17 cellular contexts compared by ENCODE assay signal in the genomic region with DNA sequence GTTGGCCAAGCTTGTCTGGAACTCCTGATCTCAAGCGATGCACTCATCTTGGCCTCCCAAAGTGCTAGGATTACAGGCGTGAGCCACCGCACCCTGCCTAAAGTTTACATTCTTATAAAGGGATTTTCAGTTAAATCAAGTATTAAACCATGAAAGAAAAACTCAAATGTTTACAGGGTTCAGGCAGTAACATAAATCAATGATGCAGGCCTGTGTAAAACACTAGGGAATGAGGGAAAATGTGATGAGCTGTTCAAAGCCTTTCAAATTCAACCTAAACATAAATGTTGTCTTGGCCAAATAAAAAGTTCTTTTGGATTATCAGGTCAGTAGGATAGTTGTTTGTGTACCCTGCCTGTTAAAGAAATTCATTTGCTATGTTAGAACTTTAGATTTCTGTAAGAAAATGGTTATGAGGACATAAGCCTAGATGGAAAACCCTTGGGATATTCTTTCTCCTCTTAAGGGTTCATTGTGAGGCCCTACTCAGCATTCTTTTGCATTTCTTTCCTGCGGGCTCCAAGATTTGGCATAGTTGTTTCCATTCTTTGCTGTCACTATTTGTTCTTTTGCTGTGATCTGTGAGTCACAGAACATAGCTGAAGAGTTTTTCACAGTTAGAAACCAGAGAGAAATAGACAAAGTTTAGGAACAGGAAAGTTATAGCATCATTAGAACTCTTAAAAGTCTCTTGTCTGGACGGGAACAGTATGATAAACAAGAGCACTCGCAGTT. TPM values are rescaled to one million over a fixed set of nuclear protein-coding genes. Genes with fewer than 3 reads are reported as not detected.
DNase-seq lines count a peak whose midpoint lies in the region; ATAC-seq and TF ChIP-seq lines count a peak whose summit lies in the region.
"Had no signal": no experiment of that assay in that cellular context is flagged by ENCODE, and none has a peak within 500 bp of the region (broad histone marks: within the 10 kb centered on the region; RNA-seq: fewer than 3 reads in every experiment).

No MANE protein-coding gene starts in this region.

- DNase-seq in BJ (ENCODE audit: low read depth), result peak; percentile 34
- DNase-seq in amniotic epithelial cell (ENCODE audit: low read depth), result peak; percentile 73
- peak; percentile 57 for DNase-seq in fibroblast of the conjunctiva (ENCODE audit: low read depth)
- peak; percentile 61 for DNase-seq in renal cortical epithelial cell (ENCODE audit: low read depth)
- DNase-seq in cortex of kidney (lab: John Stamatoyannopoulos, UW), result no peak
- DNase-seq in epidermal melanocyte (ENCODE audit: insufficient read length, low spot score), result no peak
- no peak for DNase-seq in Kasumi-1 (lab: John Stamatoyannopoulos, UW)
- DNase-seq: activated CD4-positive, alpha-beta T cell treated with anti-CD3 and anti-CD28 coated beads for 48 hours; caudate nucleus; Karpas-422; left ventricle myocardium inferior; NCI-H2081 treated with DMSO at 0.1 percent for 48 hours; stimulated activated CD4-positive, alpha-beta T cell treated with anti-CD3 and anti-CD28 coated beads, Interleukin-12 subunit alpha, Interleukin-12 subunit beta, amount 100 ng/mL, for 4 hours; T-helper 1 cell had no signal

- TF ChIP-seq CTCF in BJ (IDR thresholded peaks at IDR 0.05; ENCODE audit: insufficient read depth, low read depth, low read length), result no peak

- no peak overlapping the region for H3K4me3 ChIP-seq in BJ (ENCODE audit: low read depth, low read length)
- H3K4me3 ChIP-seq: BLaER1, left ventricle myocardium inferior, neural progenitor cell had no signal

- no peak for ATAC-seq in GM19397 (IDR thresholded peaks at IDR 0.05; ENCODE audit: unreplicated experiment)

- no peaks in the 10 kb centered on the region for H3K27me3 ChIP-seq in BJ (ENCODE audit: control insufficient read depth, insufficient read depth, low read length)
- H3K27me3 ChIP-seq: BLaER1 had no signal

- POLR2A ChIA-PET in BJ (lab: Charles Lee), result no interaction called here

- H3K36me3 ChIP-seq in BJ (ENCODE audit: control insufficient read depth, insufficient read depth, low read length), result no peaks in the 10 kb centered on the region
- H3K36me3 ChIP-seq: BLaER1, left ventricle myocardium inferior, neural progenitor cell had no signal

- CTCF ChIA-PET in BJ (lab: Yijun Ruan, JAX), result no interaction called here

RNA-seq across cellular contexts. Expression of gene ZRANB2, which starts 8.9 kb away (rescaled TPM):
- 35.4 and 60.1 TPM in 2 replicates for polyA plus RNA-seq in BJ (2011; rRNA removed)
- polyA minus RNA-seq in BJ (2011; rRNA and poly(A)+ RNA removed), result 13.3 and 13.6 TPM in 2 replicates
- total RNA-seq in renal cortical epithelial cell, result 27.3 and 47.7 TPM in 2 replicates

RNA-seq across cellular contexts. Expression of gene PTGER3, which starts 42.1 kb away (rescaled TPM):
- 0.60 TPM in 2 replicates for polyA plus RNA-seq in BJ (2011; rRNA removed)
- polyA minus RNA-seq in BJ (2011; rRNA and poly(A)+ RNA removed), result 0.66 and 0.67 TPM in 2 replicates
- total RNA-seq in renal cortical epithelial cell, result 0.20 and 0.52 TPM in 2 replicates

Comparison
In these comparisons a context has a peak if more than half of its experiments do, and no peak if none do; other contexts are left out.
1. DNase-seq: peak in BJ (single experiment), amniotic epithelial cell (single experiment), fibroblast of the conjunctiva (single experiment) and renal cortical epithelial cell (single experiment); none in cortex of kidney (single experiment), epidermal melanocyte (single experiment) and Kasumi-1 (0 of 2).